Comparison of ENCODE assay signal across 11 cellular contexts in genomic region chr3:43071313-43071893, GRCh38. TPM values are rescaled to one million over a fixed set of nuclear protein-coding genes. Genes with fewer than 3 reads are reported as not detected.
A peak's percentile ranks its signal among the peaks of the same experiment; 100 is the strongest.
DNase-seq lines count a peak whose midpoint lies in the region; ATAC-seq and TF ChIP-seq lines count a peak whose summit lies in the region.
"Had no signal": no experiment of that assay in that cellular context is flagged by ENCODE, and none has a peak within 500 bp of the region (broad histone marks: within the 10 kb centered on the region; RNA-seq: fewer than 3 reads in every experiment).

No MANE protein-coding gene starts in this region.

- H3K27me3 Mint-ChIP-seq in activated naive CD8-positive, alpha-beta T cell treated with anti-CD3 and anti-CD28 coated beads, Interleukin-2, amount 50 U/mL, for 24 hours = no peaks in the 10 kb centered on the region
- no peaks in the 10 kb centered on the region for H3K27me3 Mint-ChIP-seq in activated naive CD8-positive, alpha-beta T cell treated with anti-CD3 and anti-CD28 coated beads for 36 hours

- no peaks in the 10 kb centered on the region for H3K36me3 Mint-ChIP-seq in activated naive CD8-positive, alpha-beta T cell treated with anti-CD3 and anti-CD28 coated beads, Interleukin-2, amount 50 U/mL, for 24 hours (ENCODE audit: low read depth)
- no peaks in the 10 kb centered on the region for H3K36me3 Mint-ChIP-seq in activated naive CD8-positive, alpha-beta T cell treated with anti-CD3 and anti-CD28 coated beads for 36 hours
- H3K36me3 Mint-ChIP-seq: activated naive CD8-positive, alpha-beta T cell treated with anti-CD3 and anti-CD28 coated beads, Interleukin-2, amount 10 ng/mL, durations not matched to agents 7 days and 5 days; memory B cell had no signal

- H3K4me1 Mint-ChIP-seq in activated naive CD8-positive, alpha-beta T cell treated with anti-CD3 and anti-CD28 coated beads, Interleukin-2, amount 50 U/mL, for 24 hours = no peaks in the 10 kb centered on the region
- H3K4me1 Mint-ChIP-seq in activated naive CD8-positive, alpha-beta T cell treated with anti-CD3 and anti-CD28 coated beads for 36 hours = no peaks in the 10 kb centered on the region
- H3K4me1 Mint-ChIP-seq: activated naive CD8-positive, alpha-beta T cell treated with anti-CD3 and anti-CD28 coated beads, Interleukin-2, amount 10 ng/mL, durations not matched to agents 7 days and 5 days; memory B cell had no signal

- peak; percentile 23 for DNase-seq in activated naive CD8-positive, alpha-beta T cell treated with anti-CD3 and anti-CD28 coated beads, Interleukin-2, amount 50 U/mL, for 24 hours
- DNase-seq in activated naive CD8-positive, alpha-beta T cell treated with anti-CD3 and anti-CD28 coated beads for 36 hours = no peak
- DNase-seq in NT2/D1 (ENCODE audit: low read depth, low spot score) (peak; percentile 20), esophagus squamous epithelium (lab: John Stamatoyannopoulos, UW) (no peak), left colon (no peak), NCI-H2081 (lab: John Stamatoyannopoulos, UW) (no peak)
- peak; percentile 27 for DNase-seq in stimulated activated naive CD8-positive, alpha-beta T cell treated with anti-CD3 and anti-CD28 coated beads, Interleukin-15, Interleukin-2, amounts not matched to agents 100 U/mL and 50 U/mL, for 24 hours
- DNase-seq: activated naive CD8-positive, alpha-beta T cell treated with anti-CD3 and anti-CD28 coated beads, Interleukin-2, amount 10 ng/mL, durations not matched to agents 7 days and 5 days; EL had no signal

- 40 to 43% methylated on average over 2 to 4 of the region's 7 CpGs for WGBS in esophagus squamous epithelium, 2 donors

- H3K27me3 ChIP-seq in NT2/D1 (ENCODE audit: insufficient read depth, insufficient read length) (no peaks in the 10 kb centered on the region), esophagus squamous epithelium (no peaks in the 10 kb centered on the region)

- no peak overlapping the region for H3K27ac Mint-ChIP-seq in activated naive CD8-positive, alpha-beta T cell treated with anti-CD3 and anti-CD28 coated beads, Interleukin-2, amount 50 U/mL, for 24 hours
- H3K27ac Mint-ChIP-seq in activated naive CD8-positive, alpha-beta T cell treated with anti-CD3 and anti-CD28 coated beads for 36 hours = no peak overlapping the region
- H3K27ac Mint-ChIP-seq: activated naive CD8-positive, alpha-beta T cell treated with anti-CD3 and anti-CD28 coated beads, Interleukin-2, amount 10 ng/mL, durations not matched to agents 7 days and 5 days; memory B cell had no signal

- intact Hi-C loops in esophagus squamous epithelium (cut with DNase I) = no loop called here
- intact Hi-C loops in left colon (cut with DNase I, micrococcal nuclease) = no loop called here

- H3K9ac ChIP-seq in NT2/D1 (ENCODE audit: insufficient read length, low read depth) = no peak overlapping the region

- no peak overlapping the region for H3K4me3 Mint-ChIP-seq in activated naive CD8-positive, alpha-beta T cell treated with anti-CD3 and anti-CD28 coated beads, Interleukin-2, amount 50 U/mL, for 24 hours
- no peak overlapping the region for H3K4me3 Mint-ChIP-seq in activated naive CD8-positive, alpha-beta T cell treated with anti-CD3 and anti-CD28 coated beads for 36 hours
- H3K4me3 Mint-ChIP-seq: activated naive CD8-positive, alpha-beta T cell treated with anti-CD3 and anti-CD28 coated beads, Interleukin-2, amount 10 ng/mL, durations not matched to agents 7 days and 5 days; memory B cell had no signal

- no peak overlapping the region for H3K27ac ChIP-seq in esophagus squamous epithelium

- no peak for TF ChIP-seq POLR2A in esophagus squamous epithelium (IDR thresholded peaks at IDR 0.05)

- no peak for ATAC-seq in activated naive CD8-positive, alpha-beta T cell treated with anti-CD3 and anti-CD28 coated beads, Interleukin-2, amount 50 U/mL, for 24 hours
- no peak for ATAC-seq in stimulated activated naive CD8-positive, alpha-beta T cell treated with anti-CD3 and anti-CD28 coated beads, Interleukin-15, Interleukin-2, amounts not matched to agents 100 U/mL and 50 U/mL, for 24 hours
- ATAC-seq in left colon (no peak), GM21717 (IDR thresholded peaks at IDR 0.05; ENCODE audit: unreplicated experiment) (no peak)

- H3K4me1 ChIP-seq in NT2/D1 (ENCODE audit: insufficient read depth, insufficient read length) (no peaks in the 10 kb centered on the region), esophagus squamous epithelium (no peaks in the 10 kb centered on the region)

- H3K9me3 ChIP-seq in NT2/D1 (ENCODE audit: insufficient read depth, low read length) = no peaks in the 10 kb centered on the region
- no peaks in the 10 kb centered on the region for H3K9me3 ChIP-seq in esophagus squamous epithelium

- no peak overlapping the region for H3K4me3 ChIP-seq in NT2/D1 (ENCODE audit: insufficient read length, low read depth)
- H3K4me3 ChIP-seq in esophagus squamous epithelium = no peak overlapping the region

- no peaks in the 10 kb centered on the region for H3K9me3 Mint-ChIP-seq in activated naive CD8-positive, alpha-beta T cell treated with anti-CD3 and anti-CD28 coated beads, Interleukin-2, amount 50 U/mL, for 24 hours
- no peaks in the 10 kb centered on the region for H3K9me3 Mint-ChIP-seq in activated naive CD8-positive, alpha-beta T cell treated with anti-CD3 and anti-CD28 coated beads for 36 hours
- H3K9me3 Mint-ChIP-seq: activated naive CD8-positive, alpha-beta T cell treated with anti-CD3 and anti-CD28 coated beads, Interleukin-2, amount 10 ng/mL, durations not matched to agents 7 days and 5 days; memory B cell had no signal

- H3K36me3 ChIP-seq in NT2/D1 (ENCODE audit: insufficient read depth, insufficient read length, low read length) (no peaks in the 10 kb centered on the region), esophagus squamous epithelium (no peaks in the 10 kb centered on the region)

- TF ChIP-seq CTCF in esophagus squamous epithelium (IDR thresholded peaks at IDR 0.05) = peak in 4 of 6 experiments; percentile 10 to 20 (median 12)

RNA-seq across cellular contexts. Expression of gene POMGNT2, which starts 34.5 kb away (rescaled TPM):
- total RNA-seq in activated naive CD8-positive, alpha-beta T cell treated with anti-CD3 and anti-CD28 coated beads for 36 hours = 10 to 100 TPM; 12.1 to 13.3 TPM
- total RNA-seq in esophagus squamous epithelium = 10 to 100 TPM in 1 of 4 donors, 1 to 10 TPM in 3; 4.4 to 14.0 (median 9.0) TPM
- 1 to 10 TPM; 3.7 to 5.1 TPM for total RNA-seq in left colon

Comparison
In these comparisons a context has a peak if more than half of its experiments do, and no peak if none do; other contexts are left out.
1. DNase-seq: peak in activated naive CD8-positive, alpha-beta T cell treated with anti-CD3 and anti-CD28 coated beads, Interleukin-2, amount 50 U/mL, for 24 hours (single experiment), NT2/D1 (single experiment) and stimulated activated naive CD8-positive, alpha-beta T cell treated with anti-CD3 and anti-CD28 coated beads, Interleukin-15, Interleukin-2, amounts not matched to agents 100 U/mL and 50 U/mL, for 24 hours (single experiment); none in activated naive CD8-positive, alpha-beta T cell treated with anti-CD3 and anti-CD28 coated beads for 36 hours (single experiment), esophagus squamous epithelium (single experiment), left colon (0 of 2) and NCI-H2081 (0 of 2).